Comparison of ENCODE assay signal across 10 cellular contexts in the genomic region with DNA sequence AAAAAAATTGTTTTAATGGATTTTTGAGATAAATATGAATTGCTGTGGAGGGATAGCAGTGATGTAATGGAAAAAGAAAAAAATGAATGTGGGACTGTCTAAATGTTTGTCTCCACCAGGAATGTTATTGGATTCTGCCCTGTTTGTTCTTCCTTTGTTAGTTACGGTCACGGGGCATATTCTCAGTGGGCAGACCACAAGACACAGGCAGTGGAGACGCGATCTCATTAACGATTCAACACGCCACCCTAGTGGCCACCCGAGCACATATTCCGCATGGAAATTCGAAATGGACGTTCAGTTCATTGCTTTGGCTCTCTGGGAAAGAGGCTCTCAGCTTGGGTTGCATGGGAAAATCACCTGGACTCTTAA.
DNase-seq lines count a peak whose midpoint lies in the region; ATAC-seq and TF ChIP-seq lines count a peak whose summit lies in the region.
"Had no signal": no experiment of that assay in that cellular context is flagged by ENCODE, and none has a peak within 500 bp of the region (broad histone marks: within the 10 kb centered on the region; RNA-seq: fewer than 3 reads in every experiment).

No MANE protein-coding gene starts in this region.

- DNase-seq in SJCRH30 = peak; percentile 79 to 88
- peak in 2 of 5 donors; percentile 19 to 43 for DNase-seq in heart left ventricle
- peak; percentile 68 for DNase-seq in sciatic nerve (ENCODE audit: low spot score)
- DNase-seq in MM.1S = no peak
- DNase-seq in stimulated activated CD8-positive, alpha-beta memory T cell treated with anti-CD3 and anti-CD28 coated beads, Interleukin-4, amount 100 ng/mL, for 48 hours = no peak
- DNase-seq in GM20000 (ENCODE audit: low spot score) = no peak
- no peak for DNase-seq in effector memory CD4-positive, alpha-beta T cell
- DNase-seq: activated effector memory CD4-positive, alpha-beta T cell treated with anti-CD3 and anti-CD28 coated beads, Interleukin-2, amount 50 U/mL, for 16 hours; erythroblast had no signal

- WGBS in heart left ventricle, 4 donors = 57 to 73% (median 63%) methylated on average over 10 of the region's 10 CpGs

- H3K9me3 ChIP-seq in SJCRH30 (replicated peaks) (no peaks in the 10 kb centered on the region), heart left ventricle (no peaks in the 10 kb centered on the region), MM.1S (replicated peaks; ENCODE audit: insufficient read depth, low read length) (no peaks in the 10 kb centered on the region)
- no peaks in the 10 kb centered on the region for H3K9me3 ChIP-seq in effector memory CD4-positive, alpha-beta T cell (ENCODE audit: control insufficient read depth, low read length)

- H3F3A ChIP-seq in MM.1S (ENCODE audit: insufficient read depth, low read length) = no peaks in the 10 kb centered on the region

- H3K4me1 ChIP-seq in SJCRH30 (peaks cover 32% of the 10 kb centered on the region), heart left ventricle (peaks cover 0 to 45% (median 24%) of the 10 kb centered on the region in 12 donors), MM.1S (ENCODE audit: low read length) (no peaks in the 10 kb centered on the region)
- H3K4me1 ChIP-seq in effector memory CD4-positive, alpha-beta T cell (ENCODE audit: control insufficient read depth, insufficient read depth, low read length, poor library complexity, severe bottlenecking) = no peaks in the 10 kb centered on the region

- no peak overlapping the region for H3K4me2 ChIP-seq in MM.1S (ENCODE audit: low read depth, low read length)

- TF ChIP-seq CTCF in LNCAP (IDR thresholded peaks at IDR 0.05) (peak; percentile 22; the same call in 1 of the 2 replicates), heart left ventricle (IDR thresholded peaks at IDR 0.05) (peak in 4 of 12 donors; percentile 12 to 39 (median 31)), MM.1S (IDR thresholded peaks at IDR 0.05; ENCODE audit: low read length) (no peak), GM20000 (IDR thresholded peaks at IDR 0.05; ENCODE audit: extremely low read depth, missing control alignments) (no peak)

- no peak overlapping the region for H3K9ac ChIP-seq in MM.1S (ENCODE audit: low read length)

- H3K4me3 ChIP-seq in SJCRH30 (no peak overlapping the region), heart left ventricle (no peak overlapping the region), MM.1S (ENCODE audit: low read length) (no peak overlapping the region)
- H3K4me3 ChIP-seq in effector memory CD4-positive, alpha-beta T cell (ENCODE audit: insufficient read depth, low read depth, low read length, poor library complexity, severe bottlenecking) = no peak overlapping the region

- no peak for TF ChIP-seq POLR2A in heart left ventricle (IDR thresholded peaks at IDR 0.05)

- no peaks in the 10 kb centered on the region for H3K79me2 ChIP-seq in MM.1S (ENCODE audit: low read length)

- no peaks in the 10 kb centered on the region for H4K20me1 ChIP-seq in MM.1S (ENCODE audit: insufficient read depth, low read length)

- H3K36me3 ChIP-seq in SJCRH30 (no peaks in the 10 kb centered on the region), heart left ventricle (no peaks in the 10 kb centered on the region), MM.1S (replicated peaks; ENCODE audit: insufficient read depth, low read length) (no peaks in the 10 kb centered on the region)
- no peaks in the 10 kb centered on the region for H3K36me3 ChIP-seq in effector memory CD4-positive, alpha-beta T cell (ENCODE audit: control insufficient read depth, insufficient read depth, low read length)

- no peaks in the 10 kb centered on the region for H3K27me3 ChIP-seq in SJCRH30
- no peaks in the 10 kb centered on the region for H3K27me3 ChIP-seq in heart left ventricle
- H3K27me3 ChIP-seq in MM.1S (replicated peaks; ENCODE audit: insufficient read depth, low read length) = no peaks in the 10 kb centered on the region
- no peaks in the 10 kb centered on the region for H3K27me3 ChIP-seq in effector memory CD4-positive, alpha-beta T cell (replicated peaks; ENCODE audit: control insufficient read depth, insufficient read depth, low read length, poor library complexity, severe bottlenecking)

- H3K9me2 ChIP-seq in MM.1S (replicated peaks; ENCODE audit: insufficient read depth, low read length) = no peaks in the 10 kb centered on the region

- intact Hi-C loops in heart left ventricle (cut with DNase I) (no loop called here), sciatic nerve (cut with DNase I) (no loop called here)

- no peak overlapping the region for H2AFZ ChIP-seq in MM.1S (ENCODE audit: low read length)

- ATAC-seq in heart left ventricle = peak; percentile 28 to 70 (median 43)
- peak; percentile 90 for ATAC-seq in sciatic nerve

- H3K27ac ChIP-seq in SJCRH30 (peak overlapping the region; percentile 94), heart left ventricle (peak overlapping the region in 5 of 12 donors; percentile 10 to 70 (median 48)), MM.1S (ENCODE audit: low read length) (no peak overlapping the region)
- no peak overlapping the region for H3K27ac ChIP-seq in effector memory CD4-positive, alpha-beta T cell (ENCODE audit: insufficient read depth, low read length, poor library complexity, severe bottlenecking)

Comparison
In these comparisons a context has a peak if more than half of its experiments do, and no peak if none do; other contexts are left out.
1. DNase-seq: peak in SJCRH30 (2 of 2) and sciatic nerve (single experiment); none in MM.1S (single experiment), stimulated activated CD8-positive, alpha-beta memory T cell treated with anti-CD3 and anti-CD28 coated beads, Interleukin-4, amount 100 ng/mL, for 48 hours (single experiment), GM20000 (single experiment) and effector memory CD4-positive, alpha-beta T cell (0 of 3).